ENCODE assay signal across 8 cellular contexts in the genomic region with DNA sequence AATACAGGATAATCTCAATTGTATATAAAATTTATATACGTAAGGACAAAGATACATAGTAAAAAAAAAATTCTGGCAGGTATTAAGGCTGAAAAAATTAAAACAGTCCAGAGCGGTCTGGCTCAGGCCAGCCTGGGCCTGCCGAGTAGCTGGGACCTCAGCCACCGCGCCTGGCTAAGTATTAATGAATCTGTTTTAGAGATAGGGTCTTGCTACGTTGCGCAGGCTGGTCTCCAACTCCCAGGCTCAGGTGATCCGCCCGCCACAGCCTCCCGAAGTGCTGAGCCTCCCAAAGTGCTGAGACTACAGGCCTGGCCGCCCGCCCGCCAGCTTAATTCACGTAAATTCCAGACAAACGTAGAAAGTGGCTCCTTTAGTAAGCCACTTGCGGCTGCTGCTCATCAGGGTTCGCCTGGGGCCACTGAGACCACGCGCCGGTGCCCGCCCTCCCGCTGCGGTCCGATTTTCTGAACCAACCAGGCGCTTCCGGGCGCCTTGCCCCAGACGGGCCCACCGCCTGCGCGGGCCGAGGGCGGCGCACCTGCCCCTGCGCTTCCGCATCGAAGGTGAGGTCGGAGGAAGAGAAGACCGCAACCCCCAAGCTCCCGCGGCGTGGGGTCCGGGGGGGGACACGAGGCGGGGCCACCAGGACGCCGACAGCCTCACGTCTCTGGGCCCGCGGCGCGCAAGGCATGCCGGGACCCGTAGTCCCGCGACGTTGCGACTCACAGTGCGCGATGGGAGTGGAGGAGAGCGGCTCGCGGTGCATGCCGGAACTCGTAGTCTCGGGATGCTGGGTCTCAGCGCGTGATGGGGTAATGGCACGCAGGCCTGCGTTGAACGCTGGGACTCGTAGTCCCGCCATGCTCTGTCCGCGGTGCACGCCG. TPM values are rescaled to one million over a fixed set of nuclear protein-coding genes. Genes with fewer than 3 reads are reported as not detected.
DNase-seq lines count a peak whose midpoint lies in the region; ATAC-seq and TF ChIP-seq lines count a peak whose summit lies in the region.

No MANE protein-coding gene starts in this region.

- peak; percentile 100 for DNase-seq in NCI-H69 (lab: John Stamatoyannopoulos, UW)
- DNase-seq in activated CD4-positive, alpha-beta T cell treated with anti-CD3 and anti-CD28 coated beads, Interleukin-2, amount 50 U/mL, for 1 hour: peak; percentile 98
- DNase-seq in cortex of kidney (lab: John Stamatoyannopoulos, UW): peak; percentile 75
- DNase-seq in left colon: peak; percentile 98 to 99
- peak; percentile 94 to 95 for DNase-seq in stimulated activated CD4-positive, alpha-beta T cell treated with anti-CD3 and anti-CD28 coated beads, Interleukin-1b, Interleukin-23, amount 100 ng/mL, for 4 hours (ENCODE audit: low read depth in 2 of 2)

- intact Hi-C loops in left colon (cut with DNase I, micrococcal nuclease): no loop called here

- TF ChIP-seq CTCF in C4-2B (conservative IDR thresholded peaks at IDR 0.05): no peak

- ATAC-seq in GM19372 (IDR thresholded peaks at IDR 0.05; ENCODE audit: low read depth, unreplicated experiment): peak; percentile 90
- ATAC-seq in HG03521 (IDR thresholded peaks at IDR 0.05; ENCODE audit: unreplicated experiment): peak; percentile 88
- peak; percentile 82 for ATAC-seq in left colon

- H3K27ac ChIP-seq in C4-2B: peak overlapping the region; percentile 98

RNA-seq across cellular contexts. Expression of gene CTDP1, which starts 0.7 kb away (rescaled TPM):
- total RNA-seq in left colon: 10 to 100 TPM; 31.4 to 36.3 TPM

Comparison
In these comparisons a context has a peak if more than half of its experiments do, and no peak if none do; other contexts are left out.
1. Peak in every context shown above with its lines: DNase-seq, ATAC-seq and H3K27ac ChIP-seq.